In the genomic region with DNA sequence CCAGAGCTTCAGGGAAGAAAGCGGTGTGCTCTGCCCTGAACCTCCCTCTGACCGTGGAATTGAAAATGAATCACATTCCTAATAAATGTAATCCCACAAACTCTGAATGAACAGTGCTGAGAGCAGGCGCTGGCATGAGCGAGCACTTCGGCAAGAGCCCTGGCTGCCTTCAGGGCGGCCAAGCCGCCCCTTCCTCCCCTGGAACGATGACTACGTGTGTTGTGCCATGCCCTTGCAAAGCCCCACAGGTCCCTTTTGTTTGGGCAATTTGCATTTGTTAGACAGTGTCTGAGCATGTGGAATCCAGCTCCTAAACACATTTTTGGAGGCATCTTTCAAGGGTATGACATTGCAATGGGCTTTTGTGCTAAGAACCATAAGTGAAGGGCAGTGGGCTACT, we compare ENCODE assay signal across 15 cellular contexts.
DNase-seq lines count a peak whose midpoint lies in the region; ATAC-seq, FAIRE-seq and TF ChIP-seq lines count a peak whose summit lies in the region.
"Had no signal": no experiment of that assay in that cellular context is flagged by ENCODE, and none has a peak within 500 bp of the region (broad histone marks: within the 10 kb centered on the region; RNA-seq: fewer than 3 reads in every experiment).

No MANE protein-coding gene starts in this region.

- H3K4me3 ChIP-seq in CD8-positive, alpha-beta T cell (ENCODE audit: low read depth, low read length) = no peak overlapping the region
- H3K4me3 ChIP-seq in naive thymus-derived CD4-positive, alpha-beta T cell (ENCODE audit: low read length) = no peak overlapping the region
- H3K4me3 ChIP-seq: A549, GM12878, GM23248 had no signal

- no peak overlapping the region for H3K27ac ChIP-seq in CD8-positive, alpha-beta T cell (ENCODE audit: low read depth, low read length)
- H3K27ac ChIP-seq in naive thymus-derived CD4-positive, alpha-beta T cell (ENCODE audit: low read depth, low read length) = no peak overlapping the region
- H3K27ac ChIP-seq: A549, GM23248 had no signal

- H3K27me3 Mint-ChIP-seq in CD8-positive, alpha-beta T cell (ENCODE audit: low read depth) = peaks cover 6% of the 10 kb centered on the region
- H3K27me3 Mint-ChIP-seq in WTC11 (ENCODE audit: low read depth) = no peaks in the 10 kb centered on the region
- H3K27me3 Mint-ChIP-seq in naive thymus-derived CD4-positive, alpha-beta T cell = peaks cover 13 to 42% (median 15%) of the 10 kb centered on the region in 5 donors
- peaks cover 22% of the 10 kb centered on the region for H3K27me3 Mint-ChIP-seq in activated naive CD4-positive, alpha-beta T cell treated with anti-CD3 and anti-CD28 coated beads, Interleukin-2, amount 10 ng/mL, durations not matched to agents 7 days and 5 days

- no peak for TF ChIP-seq CTCF in CD8-positive, alpha-beta T cell (IDR thresholded peaks at IDR 0.05)
- TF ChIP-seq CTCF in WTC11 (IDR thresholded peaks at IDR 0.05) = no peak

- intact Hi-C loops in CD8-positive, alpha-beta T cell (cut with DNase I, micrococcal nuclease) = no loop called here
- intact Hi-C loops in naive thymus-derived CD4-positive, alpha-beta T cell (cut with micrococcal nuclease) = no loop called here

- peaks cover 10% of the 10 kb centered on the region for H3K4me1 Mint-ChIP-seq in CD8-positive, alpha-beta T cell (ENCODE audit: low read depth)
- H3K4me1 Mint-ChIP-seq in WTC11 = peaks cover 18% of the 10 kb centered on the region
- peaks cover 11 to 17% (median 12%) of the 10 kb centered on the region in 7 donors for H3K4me1 Mint-ChIP-seq in naive thymus-derived CD4-positive, alpha-beta T cell
- peaks cover 15% of the 10 kb centered on the region for H3K4me1 Mint-ChIP-seq in activated naive CD4-positive, alpha-beta T cell treated with anti-CD3 and anti-CD28 coated beads, Interleukin-2, amount 10 ng/mL, durations not matched to agents 7 days and 5 days
- H3K4me1 Mint-ChIP-seq: IgD-negative memory B cell had no signal

- CTCF ChIA-PET in CD8-positive, alpha-beta T cell (lab: Charles Lee) = interaction anchor here (0.5 to 2.0 kb wide), 2 partner anchors 10 to 975 kb away, joined by 3 to 8 read pairs; no protein-coding TSS in a partner anchor
- CTCF ChIA-PET in WTC11 (lab: Charles Lee) = interaction anchor here (1.2 to 2.8 kb wide), 3 partner anchors 10 to 46 kb away, joined by 3 to 25 read pairs (median 5); no protein-coding TSS in a partner anchor
- CTCF ChIA-PET in naive thymus-derived CD4-positive, alpha-beta T cell (lab: Charles Lee) = interaction anchor here (0.7 to 1.3 kb wide), 2 partner anchors 8 to 10 kb away, joined by 4 to 6 read pairs; no protein-coding TSS in a partner anchor
- CTCF ChIA-PET in activated naive CD4-positive, alpha-beta T cell treated with anti-CD3 and anti-CD28 coated beads, Interleukin-2, amount 10 ng/mL, durations not matched to agents 7 days and 5 days (lab: Charles Lee) = interaction anchor here (1.0 to 1.8 kb wide), 2 partner anchors 8 to 10 kb away, joined by 4 to 8 read pairs; no protein-coding TSS in a partner anchor

- POLR2A ChIA-PET in CD8-positive, alpha-beta T cell (lab: Charles Lee) = no interaction called here
- POLR2A ChIA-PET in WTC11 (lab: Charles Lee) = interaction anchor here (0.6 kb wide), 1 partner anchor 1342 kb away, joined by 3 read pairs; no protein-coding TSS in a partner anchor
- POLR2A ChIA-PET in naive thymus-derived CD4-positive, alpha-beta T cell (lab: Charles Lee) = no interaction called here

- H3K4me1 ChIP-seq in CD8-positive, alpha-beta T cell (ENCODE audit: insufficient read depth, low read length) = peaks cover 9% of the 10 kb centered on the region
- H3K4me1 ChIP-seq in naive thymus-derived CD4-positive, alpha-beta T cell (ENCODE audit: control insufficient read depth in 2 of 2, insufficient read depth in 2 of 2, low read length in 2 of 2) = no peaks in the 10 kb centered on the region

- H3K4me3 Mint-ChIP-seq in CD8-positive, alpha-beta T cell = peak overlapping the region; percentile 41
- H3K4me3 Mint-ChIP-seq in WTC11 = no peak overlapping the region
- peak overlapping the region in 6 of 10 donors; percentile 20 to 57 (median 44) for H3K4me3 Mint-ChIP-seq in naive thymus-derived CD4-positive, alpha-beta T cell
- H3K4me3 Mint-ChIP-seq in activated naive CD4-positive, alpha-beta T cell treated with anti-CD3 and anti-CD28 coated beads, Interleukin-2, amount 10 ng/mL, durations not matched to agents 7 days and 5 days = no peak overlapping the region
- H3K4me3 Mint-ChIP-seq: CD4-positive, CD25-positive, alpha-beta regulatory T cell; IgD-negative memory B cell had no signal

- no peak for ATAC-seq in CD8-positive, alpha-beta T cell
- ATAC-seq in WTC11 = peak; percentile 47
- no peak for ATAC-seq in naive thymus-derived CD4-positive, alpha-beta T cell
- ATAC-seq in HG03432 (IDR thresholded peaks at IDR 0.05; ENCODE audit: unreplicated experiment) = no peak
- ATAC-seq: A549, GM12878 had no signal

- no peak for DNase-seq in CD8-positive, alpha-beta T cell
- DNase-seq in WTC11 (ENCODE audit: low spot score) (no peak), HTR-8/SVneo (ENCODE audit: insufficient read length, low spot score) (no peak)
- no peak for DNase-seq in naive thymus-derived CD4-positive, alpha-beta T cell
- no peak for DNase-seq in activated naive CD4-positive, alpha-beta T cell treated with anti-CD3 and anti-CD28 coated beads, Interleukin-2, amount 10 ng/mL, durations not matched to agents 7 days and 5 days
- DNase-seq: Calu3; CD4-positive, CD25-positive, alpha-beta regulatory T cell; DMS 273 treated with DMSO at 0.1 percent for 48 hours; GM23248; H7 had no signal

- H3K36me3 ChIP-seq in CD8-positive, alpha-beta T cell (ENCODE audit: insufficient read depth, low read length) = no peaks in the 10 kb centered on the region
- no peaks in the 10 kb centered on the region for H3K36me3 ChIP-seq in naive thymus-derived CD4-positive, alpha-beta T cell (ENCODE audit: control insufficient read depth in 2 of 3, insufficient read depth in 3 of 3, low read length in 3 of 3)

- H3K9me3 ChIP-seq in CD8-positive, alpha-beta T cell (ENCODE audit: low read length) = no peaks in the 10 kb centered on the region
- no peaks in the 10 kb centered on the region for H3K9me3 ChIP-seq in naive thymus-derived CD4-positive, alpha-beta T cell (ENCODE audit: control insufficient read depth in 2 of 3, low read length in 3 of 3)
- H3K9me3 ChIP-seq: A549 had no signal

- no peak for FAIRE-seq in HTR-8/SVneo (lab: Jason Lieb, UNC)
- FAIRE-seq: A549, GM12878, GM18507 had no signal

- H3K27ac Mint-ChIP-seq in CD8-positive, alpha-beta T cell = no peak overlapping the region
- H3K27ac Mint-ChIP-seq in WTC11 = no peak overlapping the region
- H3K27ac Mint-ChIP-seq in naive thymus-derived CD4-positive, alpha-beta T cell = no peak overlapping the region
- no peak overlapping the region for H3K27ac Mint-ChIP-seq in activated naive CD4-positive, alpha-beta T cell treated with anti-CD3 and anti-CD28 coated beads, Interleukin-2, amount 10 ng/mL, durations not matched to agents 7 days and 5 days
- H3K27ac Mint-ChIP-seq: CD4-positive, CD25-positive, alpha-beta regulatory T cell; IgD-negative memory B cell had no signal

- H3K27me3 ChIP-seq in CD8-positive, alpha-beta T cell (ENCODE audit: insufficient read depth, low read length) = no peaks in the 10 kb centered on the region
- H3K27me3 ChIP-seq in naive thymus-derived CD4-positive, alpha-beta T cell (ENCODE audit: control insufficient read depth in 2 of 2, insufficient read depth in 2 of 2, low read length in 2 of 2) = no peaks in the 10 kb centered on the region

- H3K9me3 Mint-ChIP-seq in CD8-positive, alpha-beta T cell = no peaks in the 10 kb centered on the region
- peaks cover 10% of the 10 kb centered on the region for H3K9me3 Mint-ChIP-seq in WTC11
- H3K9me3 Mint-ChIP-seq in naive thymus-derived CD4-positive, alpha-beta T cell = peaks cover 0 to 4% (median 0%) of the 10 kb centered on the region in 11 donors
- H3K9me3 Mint-ChIP-seq in activated naive CD4-positive, alpha-beta T cell treated with anti-CD3 and anti-CD28 coated beads, Interleukin-2, amount 10 ng/mL, durations not matched to agents 7 days and 5 days = no peaks in the 10 kb centered on the region
- H3K9me3 Mint-ChIP-seq: IgD-negative memory B cell had no signal

- no peaks in the 10 kb centered on the region for H3K36me3 Mint-ChIP-seq in CD8-positive, alpha-beta T cell
- no peaks in the 10 kb centered on the region for H3K36me3 Mint-ChIP-seq in WTC11
- H3K36me3 Mint-ChIP-seq in naive thymus-derived CD4-positive, alpha-beta T cell = no peaks in the 10 kb centered on the region
- H3K36me3 Mint-ChIP-seq in activated naive CD4-positive, alpha-beta T cell treated with anti-CD3 and anti-CD28 coated beads, Interleukin-2, amount 10 ng/mL, durations not matched to agents 7 days and 5 days = no peaks in the 10 kb centered on the region
- H3K36me3 Mint-ChIP-seq: CD4-positive, CD25-positive, alpha-beta regulatory T cell; IgD-negative memory B cell had no signal

TF ChIP-seq in WTC11, 78 proteins besides CTCF, POLR2A, EP300 and RAD21 (continues in another document):
- no peak for TF ChIP-seq ZNF317 (CRISPR knock-in tag; IDR thresholded peaks at IDR 0.05; ENCODE audit: borderline replicate concordance, low read depth)
- TF ChIP-seq, protein P1, sequence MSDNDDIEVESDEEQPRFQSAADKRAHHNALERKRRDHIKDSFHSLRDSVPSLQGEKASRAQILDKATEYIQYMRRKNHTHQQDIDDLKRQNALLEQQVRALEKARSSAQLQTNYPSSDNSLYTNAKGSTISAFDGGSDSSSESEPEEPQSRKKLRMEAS (CRISPR knock-in tag; IDR thresholded peaks at IDR 0.05) = no peak
- no peak for TF ChIP-seq NR1H2 (CRISPR knock-in tag; IDR thresholded peaks at IDR 0.05)
- no peak for TF ChIP-seq TCF7 (CRISPR knock-in tag; IDR thresholded peaks at IDR 0.05; ENCODE audit: low read depth)
- TF ChIP-seq, protein P2, sequence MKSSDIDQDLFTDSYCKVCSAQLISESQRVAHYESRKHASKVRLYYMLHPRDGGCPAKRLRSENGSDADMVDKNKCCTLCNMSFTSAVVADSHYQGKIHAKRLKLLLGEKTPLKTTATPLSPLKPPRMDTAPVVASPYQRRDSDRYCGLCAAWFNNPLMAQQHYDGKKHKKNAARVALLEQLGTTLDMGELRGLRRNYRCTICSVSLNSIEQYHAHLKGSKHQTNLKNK (CRISPR knock-in tag; IDR thresholded peaks at IDR 0.05) = no peak
- TF ChIP-seq, protein P3, sequence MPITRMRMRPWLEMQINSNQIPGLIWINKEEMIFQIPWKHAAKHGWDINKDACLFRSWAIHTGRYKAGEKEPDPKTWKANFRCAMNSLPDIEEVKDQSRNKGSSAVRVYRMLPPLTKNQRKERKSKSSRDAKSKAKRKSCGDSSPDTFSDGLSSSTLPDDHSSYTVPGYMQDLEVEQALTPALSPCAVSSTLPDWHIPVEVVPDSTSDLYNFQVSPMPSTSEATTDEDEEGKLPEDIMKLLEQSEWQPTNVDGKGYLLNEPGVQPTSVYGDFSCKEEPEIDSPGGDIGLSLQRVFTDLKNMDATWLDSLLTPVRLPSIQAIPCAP (CRISPR knock-in tag; IDR thresholded peaks at IDR 0.05) = no peak

Comparison
In these comparisons a context has a peak if more than half of its experiments do, and no peak if none do; other contexts are left out.
1. H3K4me3 Mint-ChIP-seq: peak in CD8-positive, alpha-beta T cell (single experiment) and naive thymus-derived CD4-positive, alpha-beta T cell (6 of 10); none in WTC11 (single experiment) and activated naive CD4-positive, alpha-beta T cell treated with anti-CD3 and anti-CD28 coated beads, Interleukin-2, amount 10 ng/mL, durations not matched to agents 7 days and 5 days (single experiment).